24 cellular contexts compared by ENCODE assay signal in genomic region chr4:128291096-128291495, GRCh38. TPM values are rescaled to one million over a fixed set of nuclear protein-coding genes. Genes with fewer than 3 reads are reported as not detected.
DNase-seq lines count a peak whose midpoint lies in the region; ATAC-seq and TF ChIP-seq lines count a peak whose summit lies in the region.
"Had no signal": no experiment of that assay in that cellular context is flagged by ENCODE, and none has a peak within 500 bp of the region (broad histone marks: within the 10 kb centered on the region; RNA-seq: fewer than 3 reads in every experiment).

No MANE protein-coding gene starts in this region.

- H3K27ac ChIP-seq in CD4-positive, alpha-beta memory T cell (ENCODE audit: low read depth, low read length), result no peak overlapping the region
- H3K27ac ChIP-seq in epithelial cell of prostate (peak overlapping the region; percentile 21), lower lobe of right lung (no peak overlapping the region)
- H3K27ac ChIP-seq: C4-2B, RWPE1 had no signal

- peaks cover 23% of the 10 kb centered on the region for H3K4me1 ChIP-seq in CD4-positive, alpha-beta memory T cell (ENCODE audit: insufficient read depth, low read length)
- H3K4me1 ChIP-seq in Loucy (ENCODE audit: insufficient read depth, low read length, poor library complexity, severe bottlenecking) (peaks cover 22% of the 10 kb centered on the region), lower lobe of right lung (peaks cover 9% of the 10 kb centered on the region)

- no peaks in the 10 kb centered on the region for H3K36me3 ChIP-seq in CD4-positive, alpha-beta memory T cell (ENCODE audit: insufficient read depth, low read length)
- H3K36me3 ChIP-seq in Loucy (ENCODE audit: insufficient read depth, low read length), result no peaks in the 10 kb centered on the region
- no peaks in the 10 kb centered on the region for H3K36me3 ChIP-seq in lower lobe of right lung

- no peak for TF ChIP-seq CTCF in Loucy (conservative IDR thresholded peaks at IDR 0.05; ENCODE audit: low read length)
- TF ChIP-seq CTCF in chondrocyte (IDR thresholded peaks at IDR 0.05), result no peak
- no peak for TF ChIP-seq CTCF in lower lobe of right lung (IDR thresholded peaks at IDR 0.05)

- peaks cover 9 to 10% of the 10 kb centered on the region in 2 donors for H3K36me3 Mint-ChIP-seq in CD4-positive, alpha-beta memory T cell
- H3K36me3 Mint-ChIP-seq in chondrocyte (ENCODE audit: low read depth), result peaks cover 4% of the 10 kb centered on the region

- H3K27me3 Mint-ChIP-seq in CD4-positive, alpha-beta memory T cell, result no peaks in the 10 kb centered on the region
- H3K27me3 Mint-ChIP-seq in chondrocyte (ENCODE audit: low read depth), result no peaks in the 10 kb centered on the region
- H3K27me3 Mint-ChIP-seq: B cell, IgD-negative memory B cell had no signal

- no peaks in the 10 kb centered on the region for H3K9me3 Mint-ChIP-seq in CD4-positive, alpha-beta memory T cell
- H3K9me3 Mint-ChIP-seq in chondrocyte (ENCODE audit: low read depth), result no peaks in the 10 kb centered on the region
- H3K9me3 Mint-ChIP-seq: GM23338, H9, IgD-negative memory B cell had no signal

- ATAC-seq in Right ventricle myocardium inferior (no peak), lower lobe of right lung (no peak), HG02852 (IDR thresholded peaks at IDR 0.05; ENCODE audit: unreplicated experiment) (no peak)
- ATAC-seq: GM23338, Panc1 had no signal

- no peak overlapping the region for H3K9ac ChIP-seq in Loucy (ENCODE audit: low read depth, low read length, poor library complexity, severe bottlenecking)

- no peak overlapping the region for H3K4me3 ChIP-seq in CD4-positive, alpha-beta memory T cell (ENCODE audit: low read length in 2 of 2)
- H3K4me3 ChIP-seq in Loucy (ENCODE audit: low read length, poor library complexity, severe bottlenecking) (no peak overlapping the region), lower lobe of right lung (no peak overlapping the region)
- H3K4me3 ChIP-seq: GM23338 had no signal

- CTCF ChIA-PET in CD4-positive, alpha-beta memory T cell (lab: Charles Lee; ENCODE audit: partially characterized antibody), result no interaction called here

- no peak overlapping the region for H3K4me3 Mint-ChIP-seq in CD4-positive, alpha-beta memory T cell
- H3K4me3 Mint-ChIP-seq in chondrocyte (ENCODE audit: unreplicated experiment), result no peak overlapping the region
- H3K4me3 Mint-ChIP-seq: B cell, GM23338, H9 had no signal

- H3K27ac Mint-ChIP-seq in CD4-positive, alpha-beta memory T cell, result peak overlapping the region in 6 of 7 donors; percentile 11 to 85 (median 48)
- H3K27ac Mint-ChIP-seq in chondrocyte (ENCODE audit: unreplicated experiment), result no peak overlapping the region
- H3K27ac Mint-ChIP-seq: B cell, GM23338, H9, IgD-negative memory B cell had no signal

- no peak overlapping the region for H2AFZ ChIP-seq in Loucy (ENCODE audit: low read length)
- H2AFZ ChIP-seq: GM23338 had no signal

- DNase-seq in CD4-positive, alpha-beta memory T cell, result no peak
- no peak for DNase-seq in epithelial cell of prostate (ENCODE audit: low read depth, low spot score)
- peak; percentile 13 for DNase-seq in renal cortical epithelial cell (ENCODE audit: low read depth)
- no peak for DNase-seq in Right ventricle myocardium inferior (ENCODE audit: missing footprints)
- no peak for DNase-seq in chondrocyte (ENCODE audit: low spot score)
- DNase-seq in lower lobe of right lung, result no peak
- DNase-seq: H9, NCI-H1092 treated with DMSO at 0.1 percent for 48 hours, NCI-H1436, NCI-H187, NCI-H2081 treated with DMSO at 0.1 percent for 48 hours, NCI-H2171, NCI-H226, NCI-H510A, NCI-H69, SHP77 treated with DMSO at 0.1 percent for 48 hours had no signal

- peak overlapping the region; percentile 23 for H3K4me2 ChIP-seq in Loucy (ENCODE audit: low read depth, low read length, poor library complexity, severe bottlenecking)
- H3K4me2 ChIP-seq: GM23338 had no signal

- 0 out of 2 replicates have a peak, but pooled peaks cover 2% of the 10 kb centered on the region for H3F3A ChIP-seq in Loucy (ENCODE audit: low read depth)

- H3K4me1 Mint-ChIP-seq in CD4-positive, alpha-beta memory T cell, result peaks cover 13 to 22% (median 14%) of the 10 kb centered on the region in 4 donors
- H3K4me1 Mint-ChIP-seq in chondrocyte (ENCODE audit: low read depth), result peaks cover 8% of the 10 kb centered on the region

- H3K9me3 ChIP-seq in CD4-positive, alpha-beta memory T cell (ENCODE audit: control insufficient read depth in 1 of 2, low read length in 2 of 2), result no peaks in the 10 kb centered on the region
- H3K9me3 ChIP-seq in Loucy (ENCODE audit: insufficient read depth, low read depth, low read length) (no peaks in the 10 kb centered on the region), lower lobe of right lung (no peaks in the 10 kb centered on the region)

- H3K9me2 ChIP-seq in Loucy (replicated peaks; ENCODE audit: low read depth, low read length), result no peaks in the 10 kb centered on the region

- no peaks in the 10 kb centered on the region for H3K27me3 ChIP-seq in CD4-positive, alpha-beta memory T cell (ENCODE audit: insufficient read depth, low read length)
- H3K27me3 ChIP-seq in Loucy (ENCODE audit: insufficient read depth, low read length, poor library complexity, severe bottlenecking), result no peaks in the 10 kb centered on the region
- no peaks in the 10 kb centered on the region for H3K27me3 ChIP-seq in lower lobe of right lung (ENCODE audit: low read depth)

- peaks cover 10% of the 10 kb centered on the region for H4K20me1 ChIP-seq in Loucy (ENCODE audit: insufficient read depth, low read length, poor library complexity, severe bottlenecking)

- H3K79me2 ChIP-seq in Loucy (ENCODE audit: insufficient read depth, low read length), result peaks cover 26% of the 10 kb centered on the region

- POLR2A ChIA-PET in CD4-positive, alpha-beta memory T cell (lab: Charles Lee; ENCODE audit: partially characterized antibody), result no interaction called here

- intact Hi-C loops in CD4-positive, alpha-beta memory T cell (cut with micrococcal nuclease), result no loop called here
- intact Hi-C loops in Right ventricle myocardium inferior (cut with DNase I) (no loop called here), lower lobe of right lung (cut with DNase I) (no loop called here)

RNA-seq across cellular contexts. Expression of gene PGRMC2, which starts 3.5 kb away (rescaled TPM):
- 10 to 100 TPM; 42.6 to 49.6 TPM for total RNA-seq in CD4-positive, alpha-beta memory T cell
- polyA plus RNA-seq in CD4-positive, alpha-beta memory T cell, result 10 to 100 TPM; 16.5 to 21.3 TPM
- 30.9 and 289 TPM in 2 replicates for total RNA-seq in renal cortical epithelial cell
- 66.1 TPM for total RNA-seq in Right ventricle myocardium inferior
- 136 to 138 TPM (median 136 TPM) in 3 replicates for total RNA-seq in chondrocyte
- 55.5 TPM for total RNA-seq in lower lobe of right lung
